ENCODE assay signal across 15 cellular contexts in genomic region chr3:12268050-12268449, GRCh38.
"Had no signal": no experiment of that assay in that cellular context is flagged by ENCODE, and none has a peak within 500 bp of the region (broad histone marks: within the 10 kb centered on the region; RNA-seq: fewer than 3 reads in every experiment).

No MANE protein-coding gene starts in this region.

- H3K27me3 Mint-ChIP-seq: type B pancreatic cell had no signal

- H3K36me3 ChIP-seq: brain microvascular endothelial cell, heart left ventricle, left lung had no signal

- ATAC-seq: activated T-cell treated with anti-CD3 and anti-CD28 coated beads, Interleukin-2, amount 50 U/mL, for 4 hours; esophagus mucosa; heart left ventricle; left lung had no signal

- H3K9me3 Mint-ChIP-seq: activated CD4-positive, alpha-beta memory T cell treated with anti-CD3 and anti-CD28 coated beads for 36 hours; activated T-cell treated with anti-CD3 and anti-CD28 coated beads, Interleukin-2, amount 50 U/mL, for 4 hours; nephron progenitor cell; type B pancreatic cell had no signal

- DNase-seq: activated CD4-positive, alpha-beta memory T cell treated with anti-CD3 and anti-CD28 coated beads for 36 hours; activated effector memory CD4-positive, alpha-beta T cell treated with anti-CD3 and anti-CD28 coated beads, Interleukin-2, amount 50 U/mL, for 16 hours; activated T-cell treated with anti-CD3 and anti-CD28 coated beads, Interleukin-2, amount 50 U/mL, for 4 hours; brain microvascular endothelial cell; dorsolateral prefrontal cortex; foreskin fibroblast; heart left ventricle; islet precursor cell; left lung; nephron progenitor cell; stimulated activated CD4-positive, alpha-beta T cell treated with anti-CD3 and anti-CD28 coated beads, Interleukin-12 subunit alpha, Interleukin-12 subunit beta, amount 100 ng/mL, for 4 hours; stimulated activated naive CD4-positive, alpha-beta T cell had no signal

- H3K36me3 Mint-ChIP-seq: activated CD4-positive, alpha-beta memory T cell treated with anti-CD3 and anti-CD28 coated beads for 36 hours; activated naive CD8-positive, alpha-beta T cell; type B pancreatic cell had no signal

- H3K27ac Mint-ChIP-seq: activated CD4-positive, alpha-beta memory T cell treated with anti-CD3 and anti-CD28 coated beads for 36 hours; activated naive CD8-positive, alpha-beta T cell; nephron progenitor cell; type B pancreatic cell had no signal

- H3K4me3 Mint-ChIP-seq: activated CD4-positive, alpha-beta memory T cell treated with anti-CD3 and anti-CD28 coated beads for 36 hours; activated naive CD8-positive, alpha-beta T cell; activated T-cell treated with anti-CD3 and anti-CD28 coated beads, Interleukin-2, amount 50 U/mL, for 4 hours; nephron progenitor cell; type B pancreatic cell had no signal

- H3K4me3 ChIP-seq: dorsolateral prefrontal cortex, heart left ventricle, left lung had no signal

- H3K9me3 ChIP-seq: heart left ventricle, left lung had no signal

- H3K27me3 ChIP-seq: brain microvascular endothelial cell, dorsolateral prefrontal cortex, heart left ventricle, left lung had no signal

- H3K27ac ChIP-seq: brain microvascular endothelial cell, dorsolateral prefrontal cortex, left lung had no signal
